Comparison of ENCODE assay signal across 1 cellular context in the genomic region with DNA sequence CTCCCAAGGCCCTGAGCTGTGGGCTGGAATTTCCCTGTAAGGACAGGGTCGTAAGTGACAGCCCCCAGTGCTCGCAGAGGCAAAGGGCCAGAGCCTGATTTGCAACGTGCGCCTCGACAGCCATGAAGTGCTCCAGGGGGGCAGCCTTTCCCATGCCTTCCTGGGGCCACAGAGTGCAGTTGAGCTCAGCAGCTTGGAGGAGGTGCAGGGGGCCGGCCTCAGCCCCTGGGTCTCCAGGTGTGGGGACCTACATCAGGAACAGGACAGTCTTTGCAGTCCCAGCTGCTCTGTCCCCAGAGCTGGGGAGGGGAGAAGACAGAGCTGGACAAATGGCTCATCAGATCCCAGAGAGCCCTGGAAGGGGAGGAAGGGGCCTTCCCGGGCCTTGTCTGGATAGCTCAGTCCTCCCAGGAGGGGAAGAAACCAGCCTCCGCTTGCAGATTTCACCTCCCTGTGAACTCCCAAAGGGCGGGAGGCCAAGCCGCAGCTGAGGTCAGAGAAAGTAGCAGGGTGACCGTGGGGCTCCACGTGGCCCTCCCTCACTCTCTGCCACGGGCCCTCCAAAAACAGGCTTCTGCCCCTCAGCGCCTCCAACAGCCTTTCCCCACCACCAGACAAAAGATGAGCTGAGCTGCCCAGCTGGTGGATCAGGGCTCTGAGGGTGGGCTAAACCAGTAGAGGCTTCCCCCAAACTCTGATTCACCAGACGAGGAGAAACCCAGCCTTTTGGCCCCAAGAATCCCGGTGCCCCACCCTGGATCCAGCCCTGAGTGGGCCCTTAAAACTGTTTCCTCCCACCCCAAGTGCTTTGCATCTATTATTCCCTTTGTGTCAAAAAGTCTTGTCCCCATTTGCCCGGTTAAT.
A peak's percentile ranks its signal among the peaks of the same experiment; 100 is the strongest.
TF ChIP-seq lines count a peak whose summit lies in the region.

No MANE protein-coding gene starts in this region.

TF ChIP-seq in HepG2, 621 proteins besides CTCF, POLR2A, EP300 and RAD21 (continued from another document):
- TF ChIP-seq, protein P1, sequence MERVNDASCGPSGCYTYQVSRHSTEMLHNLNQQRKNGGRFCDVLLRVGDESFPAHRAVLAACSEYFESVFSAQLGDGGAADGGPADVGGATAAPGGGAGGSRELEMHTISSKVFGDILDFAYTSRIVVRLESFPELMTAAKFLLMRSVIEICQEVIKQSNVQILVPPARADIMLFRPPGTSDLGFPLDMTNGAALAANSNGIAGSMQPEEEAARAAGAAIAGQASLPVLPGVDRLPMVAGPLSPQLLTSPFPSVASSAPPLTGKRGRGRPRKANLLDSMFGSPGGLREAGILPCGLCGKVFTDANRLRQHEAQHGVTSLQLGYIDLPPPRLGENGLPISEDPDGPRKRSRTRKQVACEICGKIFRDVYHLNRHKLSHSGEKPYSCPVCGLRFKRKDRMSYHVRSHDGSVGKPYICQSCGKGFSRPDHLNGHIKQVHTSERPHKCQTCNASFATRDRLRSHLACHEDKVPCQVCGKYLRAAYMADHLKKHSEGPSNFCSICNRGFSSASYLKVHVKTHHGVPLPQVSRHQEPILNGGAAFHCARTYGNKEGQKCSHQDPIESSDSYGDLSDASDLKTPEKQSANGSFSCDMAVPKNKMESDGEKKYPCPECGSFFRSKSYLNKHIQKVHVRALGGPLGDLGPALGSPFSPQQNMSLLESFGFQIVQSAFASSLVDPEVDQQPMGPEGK (CRISPR knock-in tag; IDR thresholded peaks at IDR 0.05) = 0 out of 2 replicates have a peak, but pooled peaks have one; percentile 26
- TF ChIP-seq, protein P2, sequence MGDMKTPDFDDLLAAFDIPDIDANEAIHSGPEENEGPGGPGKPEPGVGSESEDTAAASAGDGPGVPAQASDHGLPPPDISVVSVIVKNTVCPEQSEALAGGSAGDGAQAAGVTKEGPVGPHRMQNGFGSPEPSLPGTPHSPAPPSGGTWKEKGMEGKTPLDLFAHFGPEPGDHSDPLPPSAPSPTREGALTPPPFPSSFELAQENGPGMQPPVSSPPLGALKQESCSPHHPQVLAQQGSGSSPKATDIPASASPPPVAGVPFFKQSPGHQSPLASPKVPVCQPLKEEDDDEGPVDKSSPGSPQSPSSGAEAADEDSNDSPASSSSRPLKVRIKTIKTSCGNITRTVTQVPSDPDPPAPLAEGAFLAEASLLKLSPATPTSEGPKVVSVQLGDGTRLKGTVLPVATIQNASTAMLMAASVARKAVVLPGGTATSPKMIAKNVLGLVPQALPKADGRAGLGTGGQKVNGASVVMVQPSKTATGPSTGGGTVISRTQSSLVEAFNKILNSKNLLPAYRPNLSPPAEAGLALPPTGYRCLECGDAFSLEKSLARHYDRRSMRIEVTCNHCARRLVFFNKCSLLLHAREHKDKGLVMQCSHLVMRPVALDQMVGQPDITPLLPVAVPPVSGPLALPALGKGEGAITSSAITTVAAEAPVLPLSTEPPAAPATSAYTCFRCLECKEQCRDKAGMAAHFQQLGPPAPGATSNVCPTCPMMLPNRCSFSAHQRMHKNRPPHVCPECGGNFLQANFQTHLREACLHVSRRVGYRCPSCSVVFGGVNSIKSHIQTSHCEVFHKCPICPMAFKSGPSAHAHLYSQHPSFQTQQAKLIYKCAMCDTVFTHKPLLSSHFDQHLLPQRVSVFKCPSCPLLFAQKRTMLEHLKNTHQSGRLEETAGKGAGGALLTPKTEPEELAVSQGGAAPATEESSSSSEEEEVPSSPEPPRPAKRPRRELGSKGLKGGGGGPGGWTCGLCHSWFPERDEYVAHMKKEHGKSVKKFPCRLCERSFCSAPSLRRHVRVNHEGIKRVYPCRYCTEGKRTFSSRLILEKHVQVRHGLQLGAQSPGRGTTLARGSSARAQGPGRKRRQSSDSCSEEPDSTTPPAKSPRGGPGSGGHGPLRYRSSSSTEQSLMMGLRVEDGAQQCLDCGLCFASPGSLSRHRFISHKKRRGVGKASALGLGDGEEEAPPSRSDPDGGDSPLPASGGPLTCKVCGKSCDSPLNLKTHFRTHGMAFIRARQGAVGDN (CRISPR knock-in tag; IDR thresholded peaks at IDR 0.05) = peak; percentile 49; the same call in 1 of the 2 replicates
- TF ChIP-seq AGO2 (optimal IDR thresholded peaks at IDR 0.05; ENCODE audit: low read depth, low read length) = peak; percentile 24
- no peak for TF ChIP-seq RXRB (CRISPR knock-in tag; IDR thresholded peaks at IDR 0.05; ENCODE audit: borderline replicate concordance)
- TF ChIP-seq RARA (CRISPR knock-in tag; IDR thresholded peaks at IDR 0.05) = peak; percentile 68
- TF ChIP-seq ZBTB38 (CRISPR knock-in tag; IDR thresholded peaks at IDR 0.05) = peak; percentile 1; the same call in 1 of the 2 replicates
- peak; percentile 42; the same call in 1 of the 2 replicates for TF ChIP-seq ZNF263 (CRISPR knock-in tag; IDR thresholded peaks at IDR 0.05)
- TF ChIP-seq ZNF33B (CRISPR knock-in tag; IDR thresholded peaks at IDR 0.05) = no peak
